ENCODE assay signal across 8 cellular contexts in the genomic region with DNA sequence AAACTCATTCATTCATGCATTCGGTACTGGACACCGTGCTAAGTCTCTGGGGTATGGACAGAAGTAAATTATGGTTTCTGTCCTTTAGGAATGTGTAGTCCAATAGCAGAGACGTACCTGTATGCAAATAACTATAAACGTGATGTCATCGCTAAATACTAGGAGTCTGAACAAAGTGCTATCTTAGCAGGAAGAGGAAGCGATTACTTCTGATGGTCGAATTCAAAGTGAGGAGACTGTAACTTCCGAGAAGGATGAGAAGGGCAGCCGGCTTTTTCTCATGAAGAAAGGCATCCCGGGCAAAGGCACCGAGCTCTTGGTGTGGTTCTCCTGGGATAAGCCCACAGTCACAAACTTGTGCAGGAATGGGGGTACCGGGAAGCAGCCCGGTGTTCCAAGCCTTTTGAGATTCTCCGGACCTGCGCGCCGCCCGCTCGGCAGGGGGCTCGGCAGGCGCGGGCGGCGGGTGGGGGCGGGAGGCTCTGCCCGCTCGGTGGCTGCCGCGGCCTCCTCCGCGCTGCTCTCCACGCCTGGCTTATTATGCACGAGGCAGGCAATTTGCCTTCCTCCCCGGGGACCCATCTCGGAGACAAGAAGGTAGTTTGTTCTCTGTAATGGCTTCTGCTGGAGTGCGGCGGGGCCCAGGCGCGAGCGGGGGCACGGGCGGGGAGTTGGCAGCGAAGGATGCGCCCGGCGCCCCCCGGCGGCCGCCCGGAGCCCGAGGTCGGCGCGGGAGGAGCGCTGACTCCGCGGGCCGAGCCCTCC.
A peak's percentile ranks its signal among the peaks of the same experiment; 100 is the strongest.
DNase-seq lines count a peak whose midpoint lies in the region; ATAC-seq and TF ChIP-seq lines count a peak whose summit lies in the region.

No MANE protein-coding gene starts in this region.

- peaks cover 20% of the 10 kb centered on the region for H3K9me3 ChIP-seq in DOHH2 (ENCODE audit: control insufficient read depth, insufficient read depth, low read length)

- peaks cover 63% of the 10 kb centered on the region for H3K27me3 Mint-ChIP-seq in activated T-cell treated with anti-CD3 and anti-CD28 coated beads, Interleukin-2, amount 50 U/mL, for 24 hours
- peaks cover 26% of the 10 kb centered on the region for H3K27me3 Mint-ChIP-seq in osteocyte (ENCODE audit: unreplicated experiment)

- H3K79me2 ChIP-seq in DOHH2 (ENCODE audit: control insufficient read depth, low read length), result no peaks in the 10 kb centered on the region

- no peak overlapping the region for H3K27ac Mint-ChIP-seq in activated T-cell treated with anti-CD3 and anti-CD28 coated beads, Interleukin-2, amount 50 U/mL, for 24 hours
- no peak overlapping the region for H3K27ac Mint-ChIP-seq in osteocyte (ENCODE audit: unreplicated experiment)

- H3K27ac ChIP-seq in DOHH2 (ENCODE audit: low read depth, low read length), result no peak overlapping the region

- peaks cover 21% of the 10 kb centered on the region for H3K27me3 ChIP-seq in DOHH2 (ENCODE audit: control insufficient read depth, low read length)

- TF ChIP-seq CTCF in DOHH2 (IDR thresholded peaks at IDR 0.05; ENCODE audit: low read depth, low read length, poor library complexity, severe bottlenecking), result peak; percentile 78
- peak; percentile 86 for TF ChIP-seq CTCF in osteocyte (IDR thresholded peaks at IDR 0.05)

- no peaks in the 10 kb centered on the region for H3K36me3 Mint-ChIP-seq in activated T-cell treated with anti-CD3 and anti-CD28 coated beads, Interleukin-2, amount 50 U/mL, for 24 hours (ENCODE audit: low read depth)
- H3K36me3 Mint-ChIP-seq in osteocyte (ENCODE audit: unreplicated experiment), result no peaks in the 10 kb centered on the region

- peaks cover 18% of the 10 kb centered on the region for H3K4me1 ChIP-seq in DOHH2 (ENCODE audit: control insufficient read depth, low read length)

- DNase-seq in NCI-H2107 (lab: John Stamatoyannopoulos, UW) (peak; percentile 45), germinal center (ENCODE audit: low spot score) (peak; percentile 78), osteocyte (ENCODE audit: extremely low spot score, unreplicated experiment) (no peak), HuH-7.5 (ENCODE audit: low spot score) (no peak)
- DNase-seq in activated T-cell treated with anti-CD3 and anti-CD28 coated beads, Interleukin-2, amount 50 U/mL, for 24 hours, result peak; percentile 68
- DNase-seq in central memory CD4-positive, alpha-beta T cell, result no peak

- H3K4me3 Mint-ChIP-seq in activated T-cell treated with anti-CD3 and anti-CD28 coated beads, Interleukin-2, amount 50 U/mL, for 24 hours, result peak overlapping the region; percentile 61
- peak overlapping the region; percentile 77 for H3K4me3 Mint-ChIP-seq in osteocyte (ENCODE audit: unreplicated experiment)

- H3K4me3 ChIP-seq in DOHH2 (ENCODE audit: low read length), result peak overlapping the region; percentile 72

- no peak for ATAC-seq in GM18909 (IDR thresholded peaks at IDR 0.05; ENCODE audit: poor library complexity, unreplicated experiment)

- H3K4me2 ChIP-seq in DOHH2 (ENCODE audit: low read length), result peak overlapping the region; percentile 78

- no peaks in the 10 kb centered on the region for H4K20me1 ChIP-seq in DOHH2 (ENCODE audit: control insufficient read depth, insufficient read depth, low read depth, low read length)

- no peaks in the 10 kb centered on the region; the same call in 1 of the 2 replicates for H3F3A ChIP-seq in DOHH2 (ENCODE audit: control insufficient read depth, insufficient read depth)

- no peaks in the 10 kb centered on the region for H3K9me3 Mint-ChIP-seq in activated T-cell treated with anti-CD3 and anti-CD28 coated beads, Interleukin-2, amount 50 U/mL, for 24 hours
- peaks cover 5% of the 10 kb centered on the region for H3K9me3 Mint-ChIP-seq in osteocyte (ENCODE audit: unreplicated experiment)

- no peaks in the 10 kb centered on the region for H3K9me2 ChIP-seq in DOHH2 (replicated peaks; ENCODE audit: control insufficient read depth, low read length)

- H3K4me1 Mint-ChIP-seq in activated T-cell treated with anti-CD3 and anti-CD28 coated beads, Interleukin-2, amount 50 U/mL, for 24 hours (ENCODE audit: low read depth), result peaks cover 17% of the 10 kb centered on the region
- peaks cover 15% of the 10 kb centered on the region for H3K4me1 Mint-ChIP-seq in osteocyte (ENCODE audit: unreplicated experiment)

- H3K36me3 ChIP-seq in DOHH2 (ENCODE audit: control insufficient read depth, low read length), result no peaks in the 10 kb centered on the region

Comparison
In these comparisons a context has a peak if more than half of its experiments do, and no peak if none do; other contexts are left out.
1. DNase-seq: peak in NCI-H2107 (single experiment), activated T-cell treated with anti-CD3 and anti-CD28 coated beads, Interleukin-2, amount 50 U/mL, for 24 hours (single experiment) and germinal center (single experiment); none in osteocyte (single experiment), central memory CD4-positive, alpha-beta T cell (single experiment) and HuH-7.5 (single experiment).